Comparison of ENCODE assay signal across 8 cellular contexts in genomic region chr11:6497069-6497839, GRCh38. TPM values are rescaled to one million over a fixed set of nuclear protein-coding genes. Genes with fewer than 3 reads are reported as not detected.
A peak's percentile ranks its signal among the peaks of the same experiment; 100 is the strongest.
DNase-seq lines count a peak whose midpoint lies in the region; ATAC-seq, FAIRE-seq and TF ChIP-seq lines count a peak whose summit lies in the region.

Gene DNHD1 (plus strand): TSS chr11:6497280. CDS start chr11:6498216, 936 bp downstream.

- CTCF ChIA-PET in activated CD8-positive, alpha-beta memory T cell treated with anti-CD3 and anti-CD28 coated beads for 36 hours (lab: Charles Lee) = interaction anchor here (0.9 to 1.5 kb wide), 2 partner anchors 15 to 118 kb away, joined by 3 to 6 read pairs; no protein-coding TSS in a partner anchor

- no peak for DNase-seq in activated CD8-positive, alpha-beta memory T cell treated with anti-CD3 and anti-CD28 coated beads, Interleukin-2, amount 50 U/mL, for 48 hours
- DNase-seq in cerebellum (ENCODE audit: low spot score) (no peak), lower lobe of right lung (no peak), tibial artery (no peak), HTR-8/SVneo (ENCODE audit: insufficient read length, low spot score) (no peak), cortex of kidney (lab: John Stamatoyannopoulos, UW) (no peak), posterior vena cava (ENCODE audit: low spot score) (no peak)

- H3K4me1 ChIP-seq in lower lobe of right lung (no peaks in the 10 kb centered on the region), tibial artery (peaks cover 0 to 39% (median 15%) of the 10 kb centered on the region in 4 donors)

- H3K4me3 ChIP-seq in lower lobe of right lung (peak within 1 kb of the TSS; percentile 5), tibial artery (peak within 1 kb of the TSS; percentile 15 to 29)

- TF ChIP-seq CTCF in lower lobe of right lung (IDR thresholded peaks at IDR 0.05) = no peak
- no peak for TF ChIP-seq CTCF in tibial artery (IDR thresholded peaks at IDR 0.05)

- POLR2A ChIA-PET in activated CD8-positive, alpha-beta memory T cell treated with anti-CD3 and anti-CD28 coated beads for 36 hours (lab: Charles Lee) = interaction anchor here (0.7 kb wide), 1 partner anchor 63 kb away, joined by 3 read pairs; no protein-coding TSS in a partner anchor

- no peak for FAIRE-seq in HTR-8/SVneo (lab: Jason Lieb, UNC)

- no peak within 1 kb of the TSS for H3K27ac ChIP-seq in lower lobe of right lung
- H3K27ac ChIP-seq in tibial artery = peak within 1 kb of the TSS; percentile 68 to 75

- intact Hi-C loops in lower lobe of right lung (cut with DNase I) = no loop called here
- intact Hi-C loops in tibial artery (cut with DNase I; ENCODE audit: low total_unique reads) = no loop called here
- intact Hi-C loops in posterior vena cava (cut with DNase I) = no loop called here

- H3K9me3 ChIP-seq in lower lobe of right lung (no peaks in the 10 kb centered on the region), tibial artery (no peaks in the 10 kb centered on the region)

- peak; percentile 24 to 39 for ATAC-seq in lower lobe of right lung

- no peaks in the 10 kb centered on the region for H3K27me3 ChIP-seq in lower lobe of right lung (ENCODE audit: low read depth)
- no peaks in the 10 kb centered on the region for H3K27me3 ChIP-seq in tibial artery

- H3K36me3 ChIP-seq in lower lobe of right lung (peaks cover 45% of the 10 kb centered on the region), tibial artery (peaks cover 0 to 48% (median 5%) of the 10 kb centered on the region in 3 donors)

RNA-seq across cellular contexts. Expression of gene DNHD1, which starts in this region (rescaled TPM):
- total RNA-seq in activated CD8-positive, alpha-beta memory T cell treated with anti-CD3 and anti-CD28 coated beads for 36 hours = 10 to 100 TPM; 11.3 to 12.2 TPM
- total RNA-seq in cerebellum (13.5 TPM), lower lobe of right lung (12.0 TPM), posterior vena cava (10 to 100 TPM in 1 of 2 donors, 1 to 10 TPM in 1; 9.3 to 10.3 TPM)
